ENCODE assay signal across 1 cellular context in the genomic region with DNA sequence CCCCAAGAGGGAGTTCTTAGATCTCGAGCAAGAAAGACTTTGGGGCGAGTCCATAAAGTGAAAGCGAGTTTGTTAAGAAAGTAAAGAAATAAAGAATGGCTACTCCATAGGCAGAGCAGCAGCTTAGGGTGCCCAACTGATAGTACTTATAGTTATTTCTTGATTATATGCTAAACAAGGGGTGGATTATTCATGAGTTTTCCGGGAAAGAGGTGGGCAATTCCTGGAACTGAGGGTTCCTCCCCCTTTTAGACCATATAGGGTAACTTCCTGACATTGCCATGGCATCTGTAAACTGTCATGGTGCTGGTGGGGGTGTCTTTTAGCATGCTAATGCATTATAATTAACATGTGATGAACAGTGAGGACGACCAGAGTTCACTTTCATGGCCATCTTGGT.
TF ChIP-seq lines count a peak whose summit lies in the region.
"Not testable (repeated sequence)": the region's sequence is repeated elsewhere in the genome, so short reads cannot be mapped to it uniquely, and the experiment has no call there.

No MANE protein-coding gene starts in this region.

TF ChIP-seq in K562, 482 proteins besides CTCF, POLR2A, EP300 and RAD21:
- TF ChIP-seq, protein P1, sequence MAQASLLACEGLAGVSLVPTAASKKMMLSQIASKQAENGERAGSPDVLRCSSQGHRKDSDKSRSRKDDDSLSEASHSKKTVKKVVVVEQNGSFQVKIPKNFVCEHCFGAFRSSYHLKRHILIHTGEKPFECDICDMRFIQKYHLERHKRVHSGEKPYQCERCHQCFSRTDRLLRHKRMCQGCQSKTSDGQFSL (CRISPR knock-in tag; IDR thresholded peaks at IDR 0.05) = peak; percentile 37; the same call in 1 of the 2 replicates
- TF ChIP-seq, protein P1 (tag; IDR thresholded peaks at IDR 0.05) = not testable (repeated sequence)
- peak; percentile 65 for TF ChIP-seq EGR1 (conservative IDR thresholded peaks at IDR 0.05)
- peak; percentile 70 for TF ChIP-seq SP1 (CRISPR knock-in tag; IDR thresholded peaks at IDR 0.05)
- 0 out of 2 replicates have a peak, but pooled peaks have one; percentile 13 for TF ChIP-seq RBFOX2 (IDR thresholded peaks at IDR 0.05; ENCODE audit: low read depth, low read length)
- TF ChIP-seq, protein P2, sequence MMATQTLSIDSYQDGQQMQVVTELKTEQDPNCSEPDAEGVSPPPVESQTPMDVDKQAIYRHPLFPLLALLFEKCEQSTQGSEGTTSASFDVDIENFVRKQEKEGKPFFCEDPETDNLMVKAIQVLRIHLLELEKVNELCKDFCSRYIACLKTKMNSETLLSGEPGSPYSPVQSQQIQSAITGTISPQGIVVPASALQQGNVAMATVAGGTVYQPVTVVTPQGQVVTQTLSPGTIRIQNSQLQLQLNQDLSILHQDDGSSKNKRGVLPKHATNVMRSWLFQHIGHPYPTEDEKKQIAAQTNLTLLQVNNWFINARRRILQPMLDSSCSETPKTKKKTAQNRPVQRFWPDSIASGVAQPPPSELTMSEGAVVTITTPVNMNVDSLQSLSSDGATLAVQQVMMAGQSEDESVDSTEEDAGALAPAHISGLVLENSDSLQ (IDR thresholded peaks at IDR 0.05) = peak; percentile 36
- TF ChIP-seq POLR2H (tag; IDR thresholded peaks at IDR 0.05; ENCODE audit: low read depth) = peak; percentile 16; the same call in 1 of the 2 replicates
- TF ChIP-seq STAT5A (IDR thresholded peaks at IDR 0.05; ENCODE audit: borderline replicate concordance, low read length) = peak; percentile 92
- TF ChIP-seq SRF (CRISPR knock-in tag; IDR thresholded peaks at IDR 0.05) = peak; percentile 91 to 99
- TF ChIP-seq RFX1 (IDR thresholded peaks at IDR 0.05) = peak; percentile 84
